ENCODE assay signal across 20 cellular contexts in genomic region chr17:79513805-79514535, GRCh38.
DNase-seq lines count a peak whose midpoint lies in the region; ATAC-seq, FAIRE-seq and TF ChIP-seq lines count a peak whose summit lies in the region.
"Had no signal": no experiment of that assay in that cellular context is flagged by ENCODE, and none has a peak within 500 bp of the region (broad histone marks: within the 10 kb centered on the region; RNA-seq: fewer than 3 reads in every experiment).

No MANE protein-coding gene starts in this region.

- in situ Hi-C loops in K562 (cut with MboI): no loop called here

- no peak overlapping the region for H3K9ac ChIP-seq in K562 (ENCODE audit: insufficient read depth in 1 of 2, low read depth in 2 of 2, low read length in 2 of 2)

- no peak overlapping the region for H2AFZ ChIP-seq in K562 (ENCODE audit: low read depth, low read length)
- H2AFZ ChIP-seq: GM23338 had no signal

- H3K79me2 ChIP-seq in K562 (ENCODE audit: control insufficient read depth, insufficient read depth, low read length): no peaks in the 10 kb centered on the region

- TF ChIP-seq POLR2A in H54 (IDR thresholded peaks at IDR 0.05; ENCODE audit: low read depth, low read length) (no peak), K562 (conservative IDR thresholded peaks at IDR 0.05) (no peak)

- H3K9me3 ChIP-seq in MG63 (no peaks in the 10 kb centered on the region), K562 (replicated peaks; ENCODE audit: control insufficient read depth, insufficient read depth, low read depth, low read length) (no peaks in the 10 kb centered on the region)

- H4K20me1 ChIP-seq in K562 (replicated peaks; ENCODE audit: control insufficient read depth, insufficient read depth, low read length): 0 out of 2 replicates have a peak, but pooled peaks cover 14% of the 10 kb centered on the region

- no peaks in the 10 kb centered on the region for H3K9me1 ChIP-seq in K562 (ENCODE audit: control insufficient read depth, insufficient read depth, low read length)

- H3K27me3 ChIP-seq in MG63 (no peaks in the 10 kb centered on the region), K562 (ENCODE audit: control insufficient read depth in 2 of 2, insufficient read depth in 2 of 2, low read length in 2 of 2) (peaks cover 18 to 84% of the 10 kb centered on the region in 2 experiments; a peak in 4 of 5 replicates)

- no peak overlapping the region for H3K27ac ChIP-seq in K562 (ENCODE audit: extremely low read depth, low read depth, low read length)
- H3K27ac ChIP-seq: SK-N-MC had no signal

- 1% methylated on average over 18 of the region's 18 CpGs for WGBS in K562 (ENCODE audit: insufficient coverage, low coverage, missing lambda C conversion rate)

- FAIRE-seq in H54 (lab: Jason Lieb, UNC): no peak
- FAIRE-seq in K562 (lab: Jason Lieb, UNC): no peak
- FAIRE-seq: GM12892 had no signal

- POLR2A ChIA-PET in K562 (lab: Yijun Ruan, JAX): no interaction called here

- intact Hi-C loops in K562 (cut with micrococcal nuclease) (no loop called here), left ventricle myocardium superior (cut with micrococcal nuclease) (no loop called here)

- H3K4me3 ChIP-seq in MG63 (no peak overlapping the region), K562 (no peak overlapping the region)
- H3K4me3 ChIP-seq: GM23338, SK-N-MC had no signal

- CTCF ChIA-PET in K562 (lab: Yijun Ruan, JAX; ENCODE audit: low intra/inter-chr PET ratio): no interaction called here

- TF ChIP-seq RAD21 in K562 (CRISPR knock-in tag; conservative IDR thresholded peaks at IDR 0.05 in 1 of 2, IDR thresholded peaks at IDR 0.05 in 1 of 2): no peak

- BruUV-seq in K562 (replicated peaks; lab: Mats Ljungman, UMichigan): no TSS peak

- DNase-seq in H54 (ENCODE audit: insufficient read length, low spot score) (peak; percentile 26), MG63 (peak; percentile 23), K562 (ENCODE audit: extremely low read depth in 1 of 4, low spot score in 3 of 4) (peak; percentile 18 to 74 (median 70)), COLO829 (ENCODE audit: low spot score) (no peak), anterior cingulate cortex (lab: John Stamatoyannopoulos, UW) (no peak), left ventricle myocardium superior (no peak)
- DNase-seq: CD8-positive, alpha-beta memory T cell; GF-D8; HFFc6; NCI-H1048; NCI-H1436 treated with DMSO at 0.1 percent for 48 hours; NCI-H2029 treated with DMSO at 0.1 percent for 48 hours; NCI-H2171 treated with DMSO at 0.1 percent for 48 hours; NCI-H774 had no signal

- H3K4me1 ChIP-seq in K562 (replicated peaks in 1 of 2; ENCODE audit: control insufficient read depth in 2 of 2, insufficient read depth in 2 of 2, low read length in 2 of 2): no peaks in the 10 kb centered on the region; a peak in 1 of 5 replicates

- TF ChIP-seq CTCF in K562 (IDR thresholded peaks at IDR 0.05 in 2 of 3, conservative IDR thresholded peaks at IDR 0.05 in 1 of 3; ENCODE audit: insufficient read depth in 2 of 3, low read depth in 1 of 3, low read length in 3 of 3): no peak

- H3K36me3 ChIP-seq in MG63: no peaks in the 10 kb centered on the region
- H3K36me3 ChIP-seq in K562 (ENCODE audit: control insufficient read depth, insufficient read depth, low read length): no peaks in the 10 kb centered on the region

- ATAC-seq in K562: peak; percentile 56
- no peak for ATAC-seq in left ventricle myocardium superior
- no peak for ATAC-seq in GM21447 (IDR thresholded peaks at IDR 0.05; ENCODE audit: unreplicated experiment)
- ATAC-seq: GM23338, Panc1, Right ventricle myocardium inferior had no signal

- no peak for TF ChIP-seq EP300 in K562 (IDR thresholded peaks at IDR 0.05; ENCODE audit: low read length)

- no peak overlapping the region for H3K4me2 ChIP-seq in K562 (ENCODE audit: insufficient read depth, low read length)
- H3K4me2 ChIP-seq: GM23338 had no signal

TF ChIP-seq in K562, 482 proteins besides CTCF, POLR2A, EP300 and RAD21 (continues in another document):
- TF ChIP-seq NCOA1 (IDR thresholded peaks at IDR 0.05; ENCODE audit: low read depth) (no peak), NR0B1 (IDR thresholded peaks at IDR 0.05; ENCODE audit: partially characterized antibody) (no peak), RFX5 (IDR thresholded peaks at IDR 0.05; ENCODE audit: low read depth, low read length) (no peak), ATF2 (CRISPR knock-in tag; IDR thresholded peaks at IDR 0.05) (no peak), PHF21A (IDR thresholded peaks at IDR 0.05; ENCODE audit: borderline replicate concordance, low read depth) (no peak), USF2 (CRISPR knock-in tag; IDR thresholded peaks at IDR 0.05) (peak; percentile 92), ZBTB43 (CRISPR knock-in tag; IDR thresholded peaks at IDR 0.05) (no peak), POLR2G (IDR thresholded peaks at IDR 0.05; ENCODE audit: low read depth, low read length) (no peak), CBFA2T2 (conservative IDR thresholded peaks at IDR 0.05) (peak; percentile 64), SP1 (CRISPR knock-in tag; IDR thresholded peaks at IDR 0.05) (no peak), MCM7 (IDR thresholded peaks at IDR 0.05) (no peak), SMAD1 (IDR thresholded peaks at IDR 0.05; ENCODE audit: low read depth, low read length, partially characterized antibody) (no peak), IFI16 (CRISPR knock-in tag; IDR thresholded peaks at IDR 0.05) (no peak), ZNF668 (CRISPR knock-in tag; IDR thresholded peaks at IDR 0.05) (no peak), NFE2L1 (tag; IDR thresholded peaks at IDR 0.05; ENCODE audit: borderline replicate concordance, low read depth) (no peak), CREBBP (IDR thresholded peaks at IDR 0.05; ENCODE audit: low read depth, low read length) (no peak), USF1 (CRISPR knock-in tag; IDR thresholded peaks at IDR 0.05) (peak; percentile 89), CBFA2T3 (IDR thresholded peaks at IDR 0.05) (no peak), ZEB2 (IDR thresholded peaks at IDR 0.05) (no peak), KLF10 (CRISPR knock-in tag; IDR thresholded peaks at IDR 0.05) (no peak), DMBX1 (CRISPR knock-in tag; IDR thresholded peaks at IDR 0.05; ENCODE audit: borderline replicate concordance) (no peak), ADNP (tag; IDR thresholded peaks at IDR 0.05) (no peak), PKNOX1 (IDR thresholded peaks at IDR 0.05) (peak; percentile 82), ZNF121 (CRISPR knock-in tag; conservative IDR thresholded peaks at IDR 0.05) (no peak)

Comparison
In these comparisons a context has a peak if more than half of its experiments do, and no peak if none do; other contexts are left out.
1. DNase-seq: peak in H54 (single experiment), MG63 (single experiment) and K562 (4 of 4); none in COLO829 (single experiment), anterior cingulate cortex (0 of 58) and left ventricle myocardium superior (single experiment).